ENCODE assay signal across 2 cellular contexts in genomic region chr9:87883990-87884389, GRCh38.
TF ChIP-seq lines count a peak whose summit lies in the region.

No MANE protein-coding gene starts in this region.

TF ChIP-seq in HCT116, 20 proteins besides CTCF, POLR2A, EP300 and RAD21:
- TF ChIP-seq ATF3 (IDR thresholded peaks at IDR 0.05) (no peak), POLR2AphosphoS5 (IDR thresholded peaks at IDR 0.05; ENCODE audit: low read depth, low read length) (no peak), MAX (IDR thresholded peaks at IDR 0.05) (no peak), SRF (IDR thresholded peaks at IDR 0.05; ENCODE audit: low read depth) (no peak), REST (IDR thresholded peaks at IDR 0.05; ENCODE audit: low read depth) (no peak), EZH2phosphoT487 (IDR thresholded peaks at IDR 0.05; ENCODE audit: borderline replicate concordance) (no peak), TCF7L2 (IDR thresholded peaks at IDR 0.05; ENCODE audit: borderline replicate concordance, extremely low read depth, insufficient read depth, insufficient read length) (no peak), ZFX (IDR thresholded peaks at IDR 0.05) (no peak), ELF1 (IDR thresholded peaks at IDR 0.05; ENCODE audit: borderline replicate concordance, low read depth) (no peak), EZH2 (IDR thresholded peaks at IDR 0.05) (no peak), JUND (IDR thresholded peaks at IDR 0.05) (no peak), YY1 (IDR thresholded peaks at IDR 0.05; ENCODE audit: extremely low read depth, insufficient replicate concordance, low read depth, low read length) (no peak), SP1 (IDR thresholded peaks at IDR 0.05; ENCODE audit: low read depth) (no peak), SIN3A (IDR thresholded peaks at IDR 0.05; ENCODE audit: low read depth) (no peak), ZNF274 (IDR thresholded peaks at IDR 0.05; ENCODE audit: low read depth, low read length) (no peak), EGR1 (IDR thresholded peaks at IDR 0.05; ENCODE audit: low read depth) (no peak)
- TF ChIP-seq, protein P1, sequence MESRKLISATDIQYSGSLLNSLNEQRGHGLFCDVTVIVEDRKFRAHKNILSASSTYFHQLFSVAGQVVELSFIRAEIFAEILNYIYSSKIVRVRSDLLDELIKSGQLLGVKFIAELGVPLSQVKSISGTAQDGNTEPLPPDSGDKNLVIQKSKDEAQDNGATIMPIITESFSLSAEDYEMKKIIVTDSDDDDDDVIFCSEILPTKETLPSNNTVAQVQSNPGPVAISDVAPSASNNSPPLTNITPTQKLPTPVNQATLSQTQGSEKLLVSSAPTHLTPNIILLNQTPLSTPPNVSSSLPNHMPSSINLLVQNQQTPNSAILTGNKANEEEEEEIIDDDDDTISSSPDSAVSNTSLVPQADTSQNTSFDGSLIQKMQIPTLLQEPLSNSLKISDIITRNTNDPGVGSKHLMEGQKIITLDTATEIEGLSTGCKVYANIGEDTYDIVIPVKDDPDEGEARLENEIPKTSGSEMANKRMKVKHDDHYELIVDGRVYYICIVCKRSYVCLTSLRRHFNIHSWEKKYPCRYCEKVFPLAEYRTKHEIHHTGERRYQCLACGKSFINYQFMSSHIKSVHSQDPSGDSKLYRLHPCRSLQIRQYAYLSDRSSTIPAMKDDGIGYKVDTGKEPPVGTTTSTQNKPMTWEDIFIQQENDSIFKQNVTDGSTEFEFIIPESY (IDR thresholded peaks at IDR 0.05; ENCODE audit: extremely low read depth, insufficient replicate concordance, low read length), result no peak

TF ChIP-seq in GM12878, 131 proteins besides CTCF, POLR2A, EP300 and RAD21:
- TF ChIP-seq CHD1 (IDR thresholded peaks at IDR 0.05; ENCODE audit: low read depth, low read length), result no peak
- TF ChIP-seq TAF1 (IDR thresholded peaks at IDR 0.05; ENCODE audit: borderline replicate concordance, low read depth, low read length), result no peak
- TF ChIP-seq IKZF2 (IDR thresholded peaks at IDR 0.05), result no peak
- TF ChIP-seq POU2F2 (IDR thresholded peaks at IDR 0.05; ENCODE audit: borderline replicate concordance, low read depth, low read length), result no peak
- no peak for TF ChIP-seq NBN (IDR thresholded peaks at IDR 0.05)
- no peak for TF ChIP-seq EED (IDR thresholded peaks at IDR 0.05; ENCODE audit: low read depth)
- no peak for TF ChIP-seq MEF2A (IDR thresholded peaks at IDR 0.05; ENCODE audit: insufficient read depth, low read depth, low read length)
- no peak for TF ChIP-seq NR2C1 (IDR thresholded peaks at IDR 0.05)
- TF ChIP-seq RFX5 (IDR thresholded peaks at IDR 0.05; ENCODE audit: low read depth, low read length), result no peak
- no peak for TF ChIP-seq RAD51 (IDR thresholded peaks at IDR 0.05)
- no peak for TF ChIP-seq ZNF217 (IDR thresholded peaks at IDR 0.05)
- TF ChIP-seq TBL1XR1 (IDR thresholded peaks at IDR 0.05; ENCODE audit: low read depth, low read length), result no peak
- no peak for TF ChIP-seq LARP7 (IDR thresholded peaks at IDR 0.05)
- TF ChIP-seq, protein P2, sequence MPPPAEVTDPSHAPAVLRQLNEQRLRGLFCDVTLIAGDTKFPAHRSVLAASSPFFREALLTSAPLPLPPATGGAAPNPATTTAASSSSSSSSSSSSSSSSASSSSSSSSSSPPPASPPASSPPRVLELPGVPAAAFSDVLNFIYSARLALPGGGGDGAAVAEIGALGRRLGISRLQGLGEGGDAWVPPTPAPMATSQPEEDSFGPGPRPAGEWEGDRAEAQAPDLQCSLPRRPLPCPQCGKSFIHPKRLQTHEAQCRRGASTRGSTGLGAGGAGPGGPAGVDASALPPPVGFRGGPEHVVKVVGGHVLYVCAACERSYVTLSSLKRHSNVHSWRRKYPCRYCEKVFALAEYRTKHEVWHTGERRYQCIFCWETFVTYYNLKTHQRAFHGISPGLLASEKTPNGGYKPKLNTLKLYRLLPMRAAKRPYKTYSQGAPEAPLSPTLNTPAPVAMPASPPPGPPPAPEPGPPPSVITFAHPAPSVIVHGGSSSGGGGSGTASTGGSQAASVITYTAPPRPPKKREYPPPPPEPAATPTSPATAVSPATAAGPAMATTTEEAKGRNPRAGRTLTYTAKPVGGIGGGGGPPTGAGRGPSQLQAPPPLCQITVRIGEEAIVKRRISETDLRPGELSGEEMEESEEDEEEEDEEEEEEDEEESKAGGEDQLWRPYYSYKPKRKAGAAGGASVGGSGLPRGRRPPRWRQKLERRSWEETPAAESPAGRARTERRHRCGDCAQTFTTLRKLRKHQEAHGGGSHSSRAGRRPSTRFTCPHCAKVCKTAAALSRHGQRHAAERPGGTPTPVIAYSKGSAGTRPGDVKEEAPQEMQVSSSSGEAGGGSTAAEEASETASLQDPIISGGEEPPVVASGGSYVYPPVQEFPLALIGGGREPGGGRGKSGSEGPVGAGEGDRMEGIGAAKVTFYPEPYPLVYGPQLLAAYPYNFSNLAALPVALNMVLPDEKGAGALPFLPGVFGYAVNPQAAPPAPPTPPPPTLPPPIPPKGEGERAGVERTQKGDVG (CRISPR knock-in tag; IDR thresholded peaks at IDR 0.05), result no peak
- no peak for TF ChIP-seq BACH1 (IDR thresholded peaks at IDR 0.05; ENCODE audit: borderline replicate concordance)
- no peak for TF ChIP-seq IRF3 (IDR thresholded peaks at IDR 0.05)
- TF ChIP-seq GATAD2B (conservative IDR thresholded peaks at IDR 0.05; ENCODE audit: low read depth), result no peak
- TF ChIP-seq, protein P3, sequence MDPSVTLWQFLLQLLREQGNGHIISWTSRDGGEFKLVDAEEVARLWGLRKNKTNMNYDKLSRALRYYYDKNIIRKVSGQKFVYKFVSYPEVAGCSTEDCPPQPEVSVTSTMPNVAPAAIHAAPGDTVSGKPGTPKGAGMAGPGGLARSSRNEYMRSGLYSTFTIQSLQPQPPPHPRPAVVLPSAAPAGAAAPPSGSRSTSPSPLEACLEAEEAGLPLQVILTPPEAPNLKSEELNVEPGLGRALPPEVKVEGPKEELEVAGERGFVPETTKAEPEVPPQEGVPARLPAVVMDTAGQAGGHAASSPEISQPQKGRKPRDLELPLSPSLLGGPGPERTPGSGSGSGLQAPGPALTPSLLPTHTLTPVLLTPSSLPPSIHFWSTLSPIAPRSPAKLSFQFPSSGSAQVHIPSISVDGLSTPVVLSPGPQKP (IDR thresholded peaks at IDR 0.05; ENCODE audit: low read depth, low read length), result no peak
TF ChIP-seq in GM12878: peak in this region for 0.
